In the genomic region with DNA sequence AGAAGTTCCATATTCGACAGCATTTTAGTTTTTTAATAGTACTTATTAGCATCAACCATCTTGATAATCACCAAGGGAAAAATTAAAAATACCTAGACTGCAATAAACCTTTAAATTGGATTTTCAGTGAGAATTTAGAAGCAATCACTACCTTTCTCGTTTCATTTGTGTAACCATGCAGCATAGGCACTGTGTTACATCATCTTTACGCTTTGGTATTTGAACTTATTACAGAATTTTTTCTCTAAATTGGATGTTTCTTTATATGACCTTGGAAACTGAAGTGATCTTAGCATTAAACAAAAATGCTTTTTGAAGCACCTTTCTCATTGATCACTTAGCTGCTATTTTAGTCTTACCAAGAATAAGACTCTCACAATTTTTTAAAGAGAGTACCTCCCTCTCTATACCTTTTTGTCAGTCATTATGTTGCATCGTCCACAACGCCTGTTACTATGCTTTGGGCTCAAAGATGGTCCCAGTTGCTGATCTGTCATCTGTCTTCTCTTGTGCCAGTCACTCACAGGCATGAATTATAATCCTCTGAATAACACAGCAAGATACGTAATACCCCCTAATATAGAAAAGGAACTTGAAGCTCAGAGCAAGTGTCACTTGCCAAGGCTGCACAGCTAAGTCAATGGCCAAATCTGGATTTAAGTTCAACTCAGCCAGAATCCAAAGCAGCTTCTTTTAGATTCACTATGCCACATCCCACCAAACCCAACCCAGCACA, we compare ENCODE assay signal across 16 cellular contexts. TPM values are rescaled to one million over a fixed set of nuclear protein-coding genes. Genes with fewer than 3 reads are reported as not detected.
DNase-seq lines count a peak whose midpoint lies in the region; ATAC-seq and TF ChIP-seq lines count a peak whose summit lies in the region.
"Had no signal": no experiment of that assay in that cellular context is flagged by ENCODE, and none has a peak within 500 bp of the region (broad histone marks: within the 10 kb centered on the region; RNA-seq: fewer than 3 reads in every experiment).

No MANE protein-coding gene starts in this region.

- H3K9me3 Mint-ChIP-seq in stimulated activated naive CD8-positive, alpha-beta T cell treated with anti-CD3 and anti-CD28 coated beads, Interleukin-15, Interleukin-2, amounts not matched to agents 100 ng/mL and 50 ng/mL, for 24 hours, result no peaks in the 10 kb centered on the region
- H3K9me3 Mint-ChIP-seq in stimulated activated naive CD8-positive, alpha-beta T cell treated with anti-CD3 and anti-CD28 coated beads, Interleukin-15, amount 100 ng/mL, for 72 hours, result no peaks in the 10 kb centered on the region
- no peaks in the 10 kb centered on the region for H3K9me3 Mint-ChIP-seq in brain
- H3K9me3 Mint-ChIP-seq in naive thymus-derived CD4-positive, alpha-beta T cell, result peaks cover 0 to 2% (median 0%) of the 10 kb centered on the region in 11 donors
- H3K9me3 Mint-ChIP-seq: endodermal cell had no signal

- peaks cover 41% of the 10 kb centered on the region for H3K36me3 Mint-ChIP-seq in stimulated activated naive CD8-positive, alpha-beta T cell treated with anti-CD3 and anti-CD28 coated beads, Interleukin-15, Interleukin-2, amounts not matched to agents 100 ng/mL and 50 ng/mL, for 24 hours (ENCODE audit: low read depth)
- H3K36me3 Mint-ChIP-seq in brain, result peaks cover 40% of the 10 kb centered on the region
- H3K36me3 Mint-ChIP-seq in naive thymus-derived CD4-positive, alpha-beta T cell, result peaks cover 5 to 32% (median 21%) of the 10 kb centered on the region in 5 donors

- CTCF ChIA-PET in naive thymus-derived CD4-positive, alpha-beta T cell (lab: Charles Lee), result interaction anchor here (1.0 to 1.6 kb wide), 3 partner anchors 96 to 187 kb away, joined by 3 to 4 read pairs (median 4); no protein-coding TSS in a partner anchor

- H3K27me3 Mint-ChIP-seq in stimulated activated naive CD8-positive, alpha-beta T cell treated with anti-CD3 and anti-CD28 coated beads, Interleukin-15, Interleukin-2, amounts not matched to agents 100 ng/mL and 50 ng/mL, for 24 hours, result no peaks in the 10 kb centered on the region
- no peaks in the 10 kb centered on the region for H3K27me3 Mint-ChIP-seq in stimulated activated naive CD8-positive, alpha-beta T cell treated with anti-CD3 and anti-CD28 coated beads, Interleukin-15, amount 100 ng/mL, for 72 hours
- no peaks in the 10 kb centered on the region for H3K27me3 Mint-ChIP-seq in brain
- no peaks in the 10 kb centered on the region for H3K27me3 Mint-ChIP-seq in naive thymus-derived CD4-positive, alpha-beta T cell

- H3K4me1 Mint-ChIP-seq in stimulated activated naive CD8-positive, alpha-beta T cell treated with anti-CD3 and anti-CD28 coated beads, Interleukin-15, Interleukin-2, amounts not matched to agents 100 ng/mL and 50 ng/mL, for 24 hours (ENCODE audit: low read depth), result peaks cover 18% of the 10 kb centered on the region
- H3K4me1 Mint-ChIP-seq in stimulated activated naive CD8-positive, alpha-beta T cell treated with anti-CD3 and anti-CD28 coated beads, Interleukin-15, amount 100 ng/mL, for 72 hours, result peaks cover 21% of the 10 kb centered on the region
- H3K4me1 Mint-ChIP-seq in brain, result peaks cover 14% of the 10 kb centered on the region
- H3K4me1 Mint-ChIP-seq in naive thymus-derived CD4-positive, alpha-beta T cell, result peaks cover 5 to 33% (median 16%) of the 10 kb centered on the region in 7 donors

- peak overlapping the region; percentile 26 for H3K27ac Mint-ChIP-seq in stimulated activated naive CD8-positive, alpha-beta T cell treated with anti-CD3 and anti-CD28 coated beads, Interleukin-15, Interleukin-2, amounts not matched to agents 100 ng/mL and 50 ng/mL, for 24 hours
- H3K27ac Mint-ChIP-seq in stimulated activated naive CD8-positive, alpha-beta T cell treated with anti-CD3 and anti-CD28 coated beads, Interleukin-15, amount 100 ng/mL, for 72 hours, result peak overlapping the region in 1 of 2 donors; percentile 59
- H3K27ac Mint-ChIP-seq in brain, result peak overlapping the region in 3 of 5 experiments; percentile 10 to 86 (median 80)
- peak overlapping the region in 8 of 9 donors; percentile 30 to 78 (median 46) for H3K27ac Mint-ChIP-seq in naive thymus-derived CD4-positive, alpha-beta T cell
- H3K27ac Mint-ChIP-seq: endodermal cell had no signal

- peaks cover 0 to 4% of the 10 kb centered on the region in 2 donors for H3K4me1 ChIP-seq in naive thymus-derived CD4-positive, alpha-beta T cell (ENCODE audit: control insufficient read depth in 2 of 2, insufficient read depth in 2 of 2, low read length in 2 of 2)
- H3K4me1 ChIP-seq: Caco-2, suprapubic skin had no signal

- H3K36me3 ChIP-seq in naive thymus-derived CD4-positive, alpha-beta T cell (ENCODE audit: control insufficient read depth in 2 of 3, insufficient read depth in 3 of 3, low read length in 3 of 3), result peaks cover 0 to 52% (median 12%) of the 10 kb centered on the region in 3 experiments

- no peak overlapping the region for H3K4me3 ChIP-seq in naive thymus-derived CD4-positive, alpha-beta T cell (ENCODE audit: low read length)
- H3K4me3 ChIP-seq: pancreas, skin epidermis, suprapubic skin had no signal

- ATAC-seq in stimulated activated naive CD8-positive, alpha-beta T cell treated with anti-CD3 and anti-CD28 coated beads, Interleukin-15, amount 100 ng/mL, for 72 hours, result no peak
- ATAC-seq in naive thymus-derived CD4-positive, alpha-beta T cell, result no peak
- no peak for ATAC-seq in GM21529 (IDR thresholded peaks at IDR 0.05; ENCODE audit: unreplicated experiment)

- no peaks in the 10 kb centered on the region for H3K9me3 ChIP-seq in naive thymus-derived CD4-positive, alpha-beta T cell (ENCODE audit: control insufficient read depth in 2 of 3, low read length in 3 of 3)
- H3K9me3 ChIP-seq: Caco-2, pancreas, suprapubic skin had no signal

- intact Hi-C loops in naive thymus-derived CD4-positive, alpha-beta T cell (cut with micrococcal nuclease), result loop anchor here in 1 of 2 donors (2.0 kb wide), 1 partner anchor 13 kb away; no protein-coding TSS in a partner anchor

- TF ChIP-seq CTCF in brain (conservative IDR thresholded peaks at IDR 0.05), result no peak

- DNase-seq in stimulated activated naive CD8-positive, alpha-beta T cell treated with anti-CD3 and anti-CD28 coated beads, Interleukin-15, amount 100 ng/mL, for 72 hours, result no peak
- no peak for DNase-seq in naive thymus-derived CD4-positive, alpha-beta T cell
- no peak for DNase-seq in NCI-H748 treated with DMSO at 0.1 percent for 48 hours (lab: John Stamatoyannopoulos, UW)
- no peak for DNase-seq in stimulated activated CD4-positive, alpha-beta T cell treated with anti-CD3 and anti-CD28 coated beads, Interleukin-2, amount 100 ng/mL, for 24 hours
- DNase-seq: activated CD4-positive, CD25-positive, alpha-beta regulatory T cell; activated gamma-delta T cell treated with Interleukin-2 at 50 U/mL for 16 hours; Caco-2; endodermal cell; glutamatergic neuron; stimulated activated CD4-positive, alpha-beta T cell treated with anti-CD3 and anti-CD28 coated beads, Interleukin-4, amount 100 ng/mL, for 4 hours had no signal

- no peaks in the 10 kb centered on the region for H3K27me3 ChIP-seq in naive thymus-derived CD4-positive, alpha-beta T cell (ENCODE audit: control insufficient read depth in 2 of 2, insufficient read depth in 2 of 2, low read length in 2 of 2)
- H3K27me3 ChIP-seq: pancreas, suprapubic skin had no signal

- H3K27ac ChIP-seq in naive thymus-derived CD4-positive, alpha-beta T cell (ENCODE audit: low read depth, low read length), result no peak overlapping the region
- H3K27ac ChIP-seq: skin epidermis, suprapubic skin had no signal

- no peak overlapping the region for H3K4me3 Mint-ChIP-seq in stimulated activated naive CD8-positive, alpha-beta T cell treated with anti-CD3 and anti-CD28 coated beads, Interleukin-15, Interleukin-2, amounts not matched to agents 100 ng/mL and 50 ng/mL, for 24 hours
- H3K4me3 Mint-ChIP-seq in stimulated activated naive CD8-positive, alpha-beta T cell treated with anti-CD3 and anti-CD28 coated beads, Interleukin-15, amount 100 ng/mL, for 72 hours, result no peak overlapping the region
- H3K4me3 Mint-ChIP-seq in brain, result no peak overlapping the region
- H3K4me3 Mint-ChIP-seq in naive thymus-derived CD4-positive, alpha-beta T cell, result no peak overlapping the region
- H3K4me3 Mint-ChIP-seq: endodermal cell had no signal

- POLR2A ChIA-PET in naive thymus-derived CD4-positive, alpha-beta T cell (lab: Charles Lee), result interaction anchor here (0.7 to 1.1 kb wide), 7 partner anchors 10 to 38 kb away, joined by 3 to 9 read pairs (median 3); a partner anchor contains a TSS

RNA-seq across cellular contexts. Expression of a gene that starts 19.6 kb away (rescaled TPM):
- polyA plus RNA-seq in brain (ENCODE audit: insufficient read depth, low read depth, low replicate concordance), result 43.6 TPM
- 10 to 100 TPM; 19.4 to 33.1 (median 24.2) TPM for total RNA-seq in naive thymus-derived CD4-positive, alpha-beta T cell
- polyA plus RNA-seq in naive thymus-derived CD4-positive, alpha-beta T cell, result 10 to 100 TPM; 25.2 to 27.1 TPM

RNA-seq across cellular contexts. Expression of a gene that starts 19.9 kb away (rescaled TPM):
- 79.8 TPM for polyA plus RNA-seq in brain (ENCODE audit: insufficient read depth, low read depth, low replicate concordance)
- 100 to 1,000 TPM in 3 of 5 experiments, 10 to 100 TPM in 2; 85.5 to 131 (median 105) TPM for total RNA-seq in naive thymus-derived CD4-positive, alpha-beta T cell
- 100 to 1,000 TPM; 318 to 445 TPM for polyA plus RNA-seq in naive thymus-derived CD4-positive, alpha-beta T cell

RNA-seq across cellular contexts. Expression of a gene that starts 38.0 kb away (rescaled TPM):
- 121 TPM for polyA plus RNA-seq in brain (ENCODE audit: insufficient read depth, low read depth, low replicate concordance)
- total RNA-seq in naive thymus-derived CD4-positive, alpha-beta T cell, result 100 to 1,000 TPM in 3 of 5 experiments, 10 to 100 TPM in 2; 25.4 to 335 (median 135) TPM
- polyA plus RNA-seq in naive thymus-derived CD4-positive, alpha-beta T cell, result 100 to 1,000 TPM in 1 of 2 donors, 10 to 100 TPM in 1; 80.4 to 219 TPM
